25 cellular contexts compared by ENCODE assay signal in the genomic region with DNA sequence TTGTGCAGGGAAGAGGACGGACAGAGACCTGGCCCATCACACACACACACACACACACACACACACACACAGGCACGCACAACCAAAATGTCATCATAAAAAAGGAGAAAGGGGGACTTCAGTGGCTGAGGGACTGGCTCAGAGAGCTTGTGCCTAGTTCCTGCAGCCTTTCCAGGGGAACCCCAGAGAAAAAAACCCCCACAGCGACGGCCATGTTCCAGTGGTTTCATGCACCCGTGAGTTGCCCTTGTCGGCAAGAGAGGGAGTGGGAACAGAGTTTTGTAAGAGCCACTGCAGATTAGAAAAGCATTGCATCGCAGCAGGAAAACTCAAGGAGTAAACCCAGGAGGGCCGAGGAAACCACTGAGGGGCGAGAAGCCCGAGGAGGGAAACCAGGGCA.
"Had no signal": no experiment of that assay in that cellular context is flagged by ENCODE, and none has a peak within 500 bp of the region (broad histone marks: within the 10 kb centered on the region; RNA-seq: fewer than 3 reads in every experiment).

No MANE protein-coding gene starts in this region.

- H3K36me3 Mint-ChIP-seq: naive thymus-derived CD4-positive, alpha-beta T cell; natural killer cell treated with Interleukin-12 subunit alpha and Interleukin-12 subunit beta and Interleukin-15 and Interleukin-18, amount 100 ng/mL, for 72 hours had no signal

- H3K4me2 ChIP-seq: hepatocyte, smooth muscle cell had no signal

- H3K79me2 ChIP-seq: hepatocyte had no signal

- H2AFZ ChIP-seq: hepatocyte had no signal

- H3K27ac Mint-ChIP-seq: naive thymus-derived CD4-positive, alpha-beta T cell; natural killer cell treated with Interleukin-12 subunit alpha and Interleukin-12 subunit beta and Interleukin-15 and Interleukin-18, amount 100 ng/mL, for 72 hours; progenitor cell of endocrine pancreas; stimulated activated naive CD8-positive, alpha-beta T cell treated with anti-CD3 and anti-CD28 coated beads, Interleukin-15, Interleukin-2, amounts not matched to agents 100 ng/mL and 50 ng/mL, for 24 hours had no signal

- H3K4me3 Mint-ChIP-seq: naive thymus-derived CD4-positive, alpha-beta T cell; natural killer cell treated with Interleukin-12 subunit alpha and Interleukin-12 subunit beta and Interleukin-15 and Interleukin-18, amount 100 ng/mL, for 72 hours; stimulated activated naive CD8-positive, alpha-beta T cell treated with anti-CD3 and anti-CD28 coated beads, Interleukin-15, Interleukin-2, amounts not matched to agents 100 ng/mL and 50 ng/mL, for 24 hours had no signal

- H3K27ac ChIP-seq: hepatocyte, left ventricle myocardium inferior, ovary, right atrium auricular region, right lobe of liver, suprapubic skin, thoracic aorta, tibial artery, upper lobe of right lung had no signal

- H3K9me3 Mint-ChIP-seq: naive thymus-derived CD4-positive, alpha-beta T cell; natural killer cell treated with Interleukin-12 subunit alpha and Interleukin-12 subunit beta and Interleukin-15 and Interleukin-18, amount 100 ng/mL, for 72 hours; stimulated activated naive CD8-positive, alpha-beta T cell treated with anti-CD3 and anti-CD28 coated beads, Interleukin-15, Interleukin-2, amounts not matched to agents 100 ng/mL and 50 ng/mL, for 24 hours had no signal

- FAIRE-seq: urothelium cell line had no signal

- H3K9me3 ChIP-seq: left ventricle myocardium inferior, mucosa of descending colon, ovary, right atrium auricular region, right lobe of liver, suprapubic skin, thoracic aorta, tibial artery, upper lobe of right lung had no signal

- DNase-seq: islet precursor cell; left ventricle myocardium inferior; midbrain; mucosa of descending colon; naive thymus-derived CD4-positive, alpha-beta T cell; ovary; right lobe of liver; stimulated activated CD4-positive, alpha-beta T cell treated with anti-CD3 and anti-CD28 coated beads, Interleukin-1b, Interleukin-23, amount 100 ng/mL, for 48 hours; stimulated activated CD4-positive, alpha-beta T cell treated with anti-CD3 and anti-CD28 coated beads, Interleukin-2, amount 100 ng/mL, for 48 hours; stimulated activated CD4-positive, alpha-beta T cell treated with anti-CD3 and anti-CD28 coated beads, Interleukin-4, amount 100 ng/mL, for 4 hours; stimulated activated CD8-positive, alpha-beta memory T cell treated with anti-CD3 and anti-CD28 coated beads, Interleukin-4, amount 100 ng/mL, for 48 hours; stimulated activated naive CD4-positive, alpha-beta T cell; tibial artery; trophoblast cell; upper lobe of right lung had no signal

- H3K36me3 ChIP-seq: left ventricle myocardium inferior, ovary, right atrium auricular region, right lobe of liver, suprapubic skin, thoracic aorta, tibial artery, upper lobe of right lung had no signal

- H3K4me3 ChIP-seq: hepatocyte, left ventricle myocardium inferior, lung, mucosa of descending colon, ovary, right atrium auricular region, right lobe of liver, smooth muscle cell, suprapubic skin, thoracic aorta, tibial artery, upper lobe of right lung had no signal

- H3K27me3 ChIP-seq: ovary, right atrium auricular region, right lobe of liver had no signal

- H3K4me1 ChIP-seq: left ventricle myocardium inferior, right atrium auricular region, suprapubic skin, tibial artery, upper lobe of right lung had no signal

- ATAC-seq: mucosa of descending colon; naive thymus-derived CD4-positive, alpha-beta T cell; natural killer cell treated with Interleukin-12 subunit alpha and Interleukin-12 subunit beta and Interleukin-15 and Interleukin-18, amount 100 ng/mL, for 72 hours; right lobe of liver; upper lobe of right lung had no signal
